ENCODE assay signal across 10 cellular contexts in genomic region chr7:133240302-133240701, GRCh38.
"Had no signal": no experiment of that assay in that cellular context is flagged by ENCODE, and none has a peak within 500 bp of the region (broad histone marks: within the 10 kb centered on the region; RNA-seq: fewer than 3 reads in every experiment).

No MANE protein-coding gene starts in this region.

- FAIRE-seq: H1, H54, HepG2 had no signal

- H3K4me3 ChIP-seq: GM23338, HAP-1 had no signal

- H3K27ac ChIP-seq: HL-60 had no signal

- H3K9me3 ChIP-seq: HAP-1 had no signal

- H3K36me3 ChIP-seq: HAP-1 had no signal

- DNase-seq: HFFc6, KG1 had no signal

- ATAC-seq: GM23338, HCT116, HepG2 had no signal

- H3K4me1 Mint-ChIP-seq: GM23338, IgD-negative memory B cell had no signal

- H3K4me1 ChIP-seq: HAP-1 had no signal

- H3K4me3 Mint-ChIP-seq: GM23338, HFFc6 had no signal

- H3K27ac Mint-ChIP-seq: GM23338, HFFc6, IgD-negative memory B cell had no signal

- H2AFZ ChIP-seq: GM23338 had no signal

- H3K9me3 Mint-ChIP-seq: GM23338, HFFc6, IgD-negative memory B cell had no signal

- H3K4me2 ChIP-seq: GM23338 had no signal
